In genomic region chr12:58711968-58712367, GRCh38 we compare ENCODE assay signal across 18 cellular contexts.
A peak's percentile ranks its signal among the peaks of the same experiment; 100 is the strongest.
DNase-seq lines count a peak whose midpoint lies in the region; ATAC-seq and TF ChIP-seq lines count a peak whose summit lies in the region.
"Had no signal": no experiment of that assay in that cellular context is flagged by ENCODE, and none has a peak within 500 bp of the region (broad histone marks: within the 10 kb centered on the region; RNA-seq: fewer than 3 reads in every experiment).

No MANE protein-coding gene starts in this region.

- no peaks in the 10 kb centered on the region for H3K27me3 Mint-ChIP-seq in chondrocyte (ENCODE audit: low read depth)

- TF ChIP-seq CTCF in BJ (IDR thresholded peaks at IDR 0.05; ENCODE audit: insufficient read depth, low read depth, low read length) (no peak), chondrocyte (IDR thresholded peaks at IDR 0.05) (no peak)

- H3K27ac Mint-ChIP-seq in chondrocyte (ENCODE audit: unreplicated experiment), result peak overlapping the region; percentile 91

- ATAC-seq in HG02642 (IDR thresholded peaks at IDR 0.05; ENCODE audit: poor library complexity, unreplicated experiment), result no peak
- ATAC-seq: left lobe of liver had no signal

- CTCF ChIA-PET in BJ (lab: Yijun Ruan, JAX), result no interaction called here

- H3K36me3 ChIP-seq in BJ (ENCODE audit: control insufficient read depth, insufficient read depth, low read length), result no peaks in the 10 kb centered on the region
- H3K36me3 ChIP-seq: uterus had no signal

- no peak overlapping the region for H3K4me3 ChIP-seq in BJ (ENCODE audit: low read depth, low read length)
- H3K4me3 ChIP-seq: uterus had no signal

- DNase-seq in BJ (ENCODE audit: low read depth) (peak; percentile 35), LHCN-M2 (ENCODE audit: low read depth) (peak; percentile 97), chondrocyte (ENCODE audit: low spot score) (no peak), non-pigmented ciliary epithelial cell (ENCODE audit: low read depth) (peak; percentile 61), NCI-H2107 treated with DMSO at 0.1 percent for 48 hours (lab: John Stamatoyannopoulos, UW; ENCODE audit: unreplicated experiment) (no peak), T-helper 2 cell (no peak), SIG-M5 (lab: John Stamatoyannopoulos, UW) (no peak)
- DNase-seq: activated gamma-delta T cell treated with Interleukin-2 at 50 U/mL for 16 hours; AML-193; COR-L47; cortex of kidney; NCI-H2171; NCI-H774; occipital lobe; stimulated activated CD4-positive, alpha-beta T cell treated with anti-CD3 and anti-CD28 coated beads, Interleukin-4, amount 100 ng/mL, for 1 hour; uterus had no signal

- peaks cover 42% of the 10 kb centered on the region for H3K9me3 Mint-ChIP-seq in chondrocyte (ENCODE audit: low read depth)

- H3K27me3 ChIP-seq in BJ (ENCODE audit: control insufficient read depth, insufficient read depth, low read length), result no peaks in the 10 kb centered on the region
- H3K27me3 ChIP-seq: uterus had no signal

- H3K4me1 Mint-ChIP-seq in chondrocyte (ENCODE audit: low read depth), result peaks cover 31% of the 10 kb centered on the region

- POLR2A ChIA-PET in BJ (lab: Charles Lee), result no interaction called here

- peaks cover 24% of the 10 kb centered on the region for H3K36me3 Mint-ChIP-seq in chondrocyte (ENCODE audit: low read depth)

- no peak overlapping the region for H3K4me3 Mint-ChIP-seq in chondrocyte (ENCODE audit: unreplicated experiment)

Comparison
In these comparisons a context has a peak if more than half of its experiments do, and no peak if none do; other contexts are left out.
1. DNase-seq: peak in BJ (single experiment), LHCN-M2 (single experiment) and non-pigmented ciliary epithelial cell (single experiment); none in chondrocyte (single experiment), NCI-H2107 treated with DMSO at 0.1 percent for 48 hours (single experiment), T-helper 2 cell (0 of 5) and SIG-M5 (single experiment).